ENCODE assay signal across 8 cellular contexts in genomic region chr19:48899781-48900476, GRCh38. TPM values are rescaled to one million over a fixed set of nuclear protein-coding genes. Genes with fewer than 3 reads are reported as not detected.
DNase-seq lines count a peak whose midpoint lies in the region; ATAC-seq and TF ChIP-seq lines count a peak whose summit lies in the region.

Gene NUCB1, plus strand, starts transcription at chr19:48900312. Its CDS starts 485 bp downstream, at chr19:48900797.

- DNase-seq in GM13977 (ENCODE audit: low spot score) (peak; percentile 98), NCI-H2081 (lab: John Stamatoyannopoulos, UW) (peak; percentile 95 to 97), T1000 (lab: John Stamatoyannopoulos, UW) (peak; percentile 95), astrocyte of the hippocampus (ENCODE audit: low read depth, low spot score) (peak; percentile 99), hepatocyte (ENCODE audit: low spot score) (peak; percentile 99), renal cortical epithelial cell (ENCODE audit: low read depth) (peak; percentile 95)

- H3K4me1 ChIP-seq in hepatocyte (ENCODE audit: insufficient read depth): peaks cover 13% of the 10 kb centered on the region

- TF ChIP-seq CTCF in GM13977 (IDR thresholded peaks at IDR 0.05; ENCODE audit: extremely low read depth, insufficient read depth, missing control alignments) (no peak), hepatocyte (IDR thresholded peaks at IDR 0.05; ENCODE audit: poor library complexity) (peak; percentile 19)

- WGBS in hepatocyte (ENCODE audit: low lambda C conversion rate, missing lambda C conversion rate): 7% methylated on average over 34 of the region's 34 CpGs

- in situ Hi-C loops in GM13977 (cut with MboI; ENCODE audit: low pct_unique_long_range_greater_than_20kb, low sequenced_read_pairs, unreplicated experiment): no loop called here

- no peaks in the 10 kb centered on the region for H3K36me3 ChIP-seq in hepatocyte (replicated peaks; ENCODE audit: insufficient read depth, low read depth)

- peak within 1 kb of the TSS; percentile 66 for H3K27ac ChIP-seq in hepatocyte

- H3K4me3 ChIP-seq in hepatocyte: peak within 1 kb of the TSS; percentile 54

- H2AFZ ChIP-seq in hepatocyte: peak within 1 kb of the TSS; percentile 65

- peaks cover 29% of the 10 kb centered on the region for H3K79me2 ChIP-seq in hepatocyte

- no peaks in the 10 kb centered on the region for H3K27me3 ChIP-seq in hepatocyte

- H4K20me1 ChIP-seq in hepatocyte (ENCODE audit: insufficient read depth, poor library complexity, severe bottlenecking): no peaks in the 10 kb centered on the region

- ATAC-seq in HG02970 (IDR thresholded peaks at IDR 0.05; ENCODE audit: low FRiP score, unreplicated experiment) (peak; percentile 81), GM18858 (IDR thresholded peaks at IDR 0.05; ENCODE audit: unreplicated experiment) (no peak)

- no peaks in the 10 kb centered on the region for H3K9me3 ChIP-seq in hepatocyte (ENCODE audit: low read depth)

- peak within 1 kb of the TSS; percentile 94 for H3K4me2 ChIP-seq in hepatocyte

- H3K9me2 ChIP-seq in hepatocyte (replicated peaks; ENCODE audit: insufficient read depth): no peaks in the 10 kb centered on the region

RNA-seq across cellular contexts. Expression of gene NUCB1, which starts in this region (rescaled TPM):
- total RNA-seq in hepatocyte (233 and 283 TPM in 2 replicates), renal cortical epithelial cell (100 and 287 TPM in 2 replicates)
- 332 and 339 TPM in 2 replicates for polyA plus RNA-seq in hepatocyte
